Comparison of ENCODE assay signal across 20 cellular contexts in the genomic region with DNA sequence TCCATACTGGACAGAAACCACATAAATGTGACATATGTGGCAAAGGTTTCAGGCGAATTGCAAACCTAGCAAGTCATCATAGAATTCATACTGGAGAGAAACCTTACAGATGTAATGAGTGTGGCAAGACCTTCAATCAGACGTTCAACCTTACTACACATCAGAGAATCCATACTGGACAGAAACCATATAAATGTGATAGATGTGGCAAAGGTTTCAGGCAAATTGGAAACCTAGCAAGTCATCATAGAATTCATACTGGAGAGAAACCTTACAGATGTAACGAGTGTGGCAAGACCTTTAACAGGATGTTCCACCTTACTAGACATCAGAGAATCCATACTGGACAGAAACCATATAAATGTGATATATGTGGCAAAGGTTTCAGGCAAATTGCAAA. TPM values are rescaled to one million over a fixed set of nuclear protein-coding genes. Genes with fewer than 3 reads are reported as not detected.
"Had no signal": no experiment of that assay in that cellular context is flagged by ENCODE, and none has a peak within 500 bp of the region (broad histone marks: within the 10 kb centered on the region; RNA-seq: fewer than 3 reads in every experiment).

No MANE protein-coding gene starts in this region.

RNA-seq across cellular contexts. Expression of gene VN1R2, which starts 46.5 kb away (rescaled TPM):
- total RNA-seq: heart right ventricle, hepatocyte, left cardiac atrium, left lobe of liver, left ventricle myocardium superior, lower lobe of right lung, mammary epithelial cell, mucosa of gallbladder, natural killer cell, osteocyte, posterior vena cava, psoas muscle, renal cortical epithelial cell, right atrium auricular region, right lobe of liver, skeletal muscle tissue, smooth muscle cell, thoracic aorta, upper lobe of right lung had no signal
- polyA plus RNA-seq: heart right ventricle, mammary epithelial cell, psoas muscle, smooth muscle cell had no signal

RNA-seq across cellular contexts. Expression of gene VN1R4, which starts 56.0 kb away (rescaled TPM):
- total RNA-seq: heart right ventricle, hepatocyte, left cardiac atrium, left lobe of liver, left ventricle myocardium superior, lower lobe of right lung, mammary epithelial cell, mucosa of gallbladder, natural killer cell, occipital lobe, osteocyte, posterior vena cava, psoas muscle, renal cortical epithelial cell, right atrium auricular region, right lobe of liver, skeletal muscle tissue, smooth muscle cell, thoracic aorta, upper lobe of right lung had no signal
- polyA plus RNA-seq: heart right ventricle, hepatocyte, mammary epithelial cell, psoas muscle, smooth muscle cell had no signal
